Comparison of ENCODE assay signal across 13 cellular contexts in the genomic region with DNA sequence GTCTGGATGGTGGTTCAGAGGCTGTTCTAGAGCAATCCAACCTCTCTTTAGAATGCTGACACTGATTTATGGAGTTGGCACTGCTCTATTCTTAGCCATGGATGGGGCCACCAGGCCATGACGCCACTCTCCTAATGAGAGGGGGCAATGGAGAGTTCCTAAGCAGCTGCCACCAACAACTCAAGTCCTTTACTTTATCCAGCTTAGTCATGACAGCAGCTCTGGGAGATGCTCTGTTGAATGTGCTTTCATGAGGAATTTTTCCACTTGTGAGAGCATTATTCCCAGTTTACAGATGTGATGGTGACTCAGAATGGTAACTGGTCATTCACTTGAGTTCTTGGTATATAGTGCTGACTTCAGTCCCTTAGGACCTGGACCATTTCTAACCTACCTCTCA.
DNase-seq lines count a peak whose midpoint lies in the region; ATAC-seq and TF ChIP-seq lines count a peak whose summit lies in the region.
"Had no signal": no experiment of that assay in that cellular context is flagged by ENCODE, and none has a peak within 500 bp of the region (broad histone marks: within the 10 kb centered on the region; RNA-seq: fewer than 3 reads in every experiment).

No MANE protein-coding gene starts in this region.

- DNase-seq in DMS53 (lab: John Stamatoyannopoulos, UW) (peak; percentile 22), DMS53 treated with DMSO at 0.1 percent for 48 hours (lab: John Stamatoyannopoulos, UW; ENCODE audit: unreplicated experiment) (no peak), RPMI7951 (ENCODE audit: low read depth) (peak; percentile 69), foreskin melanocyte (peak; percentile 11), stromal cell of bone marrow (ENCODE audit: low read depth) (peak; percentile 23), GM10248 (ENCODE audit: extremely low spot score) (no peak)
- DNase-seq in activated naive CD4-positive, alpha-beta T cell treated with anti-CD3 and anti-CD28 coated beads, Interleukin-2, amount 10 ng/mL, durations not matched to agents 7 days and 5 days: no peak
- no peak for DNase-seq in activated T-cell treated with anti-CD3 and anti-CD28 coated beads, Interleukin-2, amount 50 U/mL, for 4 hours
- DNase-seq: NCI-H187 treated with DMSO at 0.1 percent for 48 hours, NCI-H748 treated with DMSO at 0.1 percent for 48 hours had no signal

- H3K27ac Mint-ChIP-seq in activated naive CD4-positive, alpha-beta T cell treated with anti-CD3 and anti-CD28 coated beads, Interleukin-2, amount 10 ng/mL, durations not matched to agents 7 days and 5 days: no peak overlapping the region
- H3K27ac Mint-ChIP-seq: IgD-negative memory B cell had no signal

- H3K4me3 Mint-ChIP-seq in activated naive CD4-positive, alpha-beta T cell treated with anti-CD3 and anti-CD28 coated beads, Interleukin-2, amount 10 ng/mL, durations not matched to agents 7 days and 5 days: no peak overlapping the region
- no peak overlapping the region for H3K4me3 Mint-ChIP-seq in activated T-cell treated with anti-CD3 and anti-CD28 coated beads, Interleukin-2, amount 50 U/mL, for 4 hours
- H3K4me3 Mint-ChIP-seq: IgD-negative memory B cell had no signal

- TF ChIP-seq CTCF in GM10248 (IDR thresholded peaks at IDR 0.05; ENCODE audit: control extremely low read depth, extremely low read depth, low read depth, missing control alignments): no peak

- POLR2A ChIA-PET in GM10248 (lab: Yijun Ruan, JAX): no interaction called here

- H3K36me3 Mint-ChIP-seq in activated naive CD4-positive, alpha-beta T cell treated with anti-CD3 and anti-CD28 coated beads, Interleukin-2, amount 10 ng/mL, durations not matched to agents 7 days and 5 days: no peaks in the 10 kb centered on the region
- H3K36me3 Mint-ChIP-seq in activated T-cell treated with anti-CD3 and anti-CD28 coated beads, Interleukin-2, amount 50 U/mL, for 4 hours (ENCODE audit: insufficient read depth): no peaks in the 10 kb centered on the region
- H3K36me3 Mint-ChIP-seq: IgD-negative memory B cell had no signal

- CTCF ChIA-PET in GM10248 (lab: Yijun Ruan, JAX): interaction anchor here (1.2 to 2.8 kb wide), 5 partner anchors 9 to 57 kb away, joined by 3 to 7 read pairs (median 5); no protein-coding TSS in a partner anchor
- CTCF ChIA-PET in activated naive CD4-positive, alpha-beta T cell treated with anti-CD3 and anti-CD28 coated beads, Interleukin-2, amount 10 ng/mL, durations not matched to agents 7 days and 5 days (lab: Charles Lee): no interaction called here

- H3K9me3 Mint-ChIP-seq in activated naive CD4-positive, alpha-beta T cell treated with anti-CD3 and anti-CD28 coated beads, Interleukin-2, amount 10 ng/mL, durations not matched to agents 7 days and 5 days: no peaks in the 10 kb centered on the region
- H3K9me3 Mint-ChIP-seq in activated T-cell treated with anti-CD3 and anti-CD28 coated beads, Interleukin-2, amount 50 U/mL, for 4 hours: no peaks in the 10 kb centered on the region

- peaks cover 3% of the 10 kb centered on the region for H3K27me3 Mint-ChIP-seq in activated naive CD4-positive, alpha-beta T cell treated with anti-CD3 and anti-CD28 coated beads, Interleukin-2, amount 10 ng/mL, durations not matched to agents 7 days and 5 days
- no peaks in the 10 kb centered on the region for H3K27me3 Mint-ChIP-seq in activated T-cell treated with anti-CD3 and anti-CD28 coated beads, Interleukin-2, amount 50 U/mL, for 4 hours (ENCODE audit: low read depth)

- H3K4me1 Mint-ChIP-seq in activated naive CD4-positive, alpha-beta T cell treated with anti-CD3 and anti-CD28 coated beads, Interleukin-2, amount 10 ng/mL, durations not matched to agents 7 days and 5 days: peaks cover 17% of the 10 kb centered on the region
- peaks cover 8% of the 10 kb centered on the region for H3K4me1 Mint-ChIP-seq in activated T-cell treated with anti-CD3 and anti-CD28 coated beads, Interleukin-2, amount 50 U/mL, for 4 hours (ENCODE audit: low read depth)

- ATAC-seq in activated T-cell treated with anti-CD3 and anti-CD28 coated beads, Interleukin-2, amount 50 U/mL, for 4 hours: no peak
- ATAC-seq: Right ventricle myocardium inferior, SK-N-SH treated with all-trans-retinoic acid at 6 μM for 48 hours had no signal

Comparison
In these comparisons a context has a peak if more than half of its experiments do, and no peak if none do; other contexts are left out.
1. DNase-seq: peak in DMS53 (single experiment), RPMI7951 (single experiment), foreskin melanocyte (single experiment) and stromal cell of bone marrow (single experiment); none in DMS53 treated with DMSO at 0.1 percent for 48 hours (single experiment), GM10248 (single experiment), activated naive CD4-positive, alpha-beta T cell treated with anti-CD3 and anti-CD28 coated beads, Interleukin-2, amount 10 ng/mL, durations not matched to agents 7 days and 5 days (single experiment) and activated T-cell treated with anti-CD3 and anti-CD28 coated beads, Interleukin-2, amount 50 U/mL, for 4 hours (single experiment).